ENCODE assay signal across 8 cellular contexts in genomic region chr3:111978833-111979688, GRCh38. TPM values are rescaled to one million over a fixed set of nuclear protein-coding genes. Genes with fewer than 3 reads are reported as not detected.
DNase-seq lines count a peak whose midpoint lies in the region; ATAC-seq and TF ChIP-seq lines count a peak whose summit lies in the region.

Gene ABHD10 (plus strand): TSS chr3:111979026. CDS start chr3:111979062, 36 bp downstream.

- H3K36me3 Mint-ChIP-seq in CD4-positive, alpha-beta memory T cell, result peaks cover 3 to 14% of the 10 kb centered on the region in 2 donors
- peaks cover 14% of the 10 kb centered on the region for H3K36me3 Mint-ChIP-seq in effector memory CD8-positive, alpha-beta T cell (ENCODE audit: insufficient read depth)

- H3K27me3 ChIP-seq in CD4-positive, alpha-beta memory T cell (ENCODE audit: insufficient read depth, low read length), result no peaks in the 10 kb centered on the region
- H3K27me3 ChIP-seq in HL-60 (ENCODE audit: insufficient read depth, poor library complexity, severe bottlenecking), result no peaks in the 10 kb centered on the region

- CTCF ChIA-PET in CD4-positive, alpha-beta memory T cell (lab: Charles Lee; ENCODE audit: partially characterized antibody), result interaction anchor here (0.6 to 5.3 kb wide), 18 partner anchors 10 to 909 kb away, joined by 3 to 55 read pairs (median 4); partner anchors contain the start of gene PHLDB2

- intact Hi-C loops in CD4-positive, alpha-beta memory T cell (cut with micrococcal nuclease), result loop anchor here (1.0 to 10.0 kb wide), 4 partner anchors 10 to 584 kb away; partner anchors contain the start of gene SLC35A5

- H3K9me3 Mint-ChIP-seq in CD4-positive, alpha-beta memory T cell, result no peaks in the 10 kb centered on the region
- H3K9me3 Mint-ChIP-seq in effector memory CD8-positive, alpha-beta T cell, result no peaks in the 10 kb centered on the region

- no peak for TF ChIP-seq CTCF in HL-60 (IDR thresholded peaks at IDR 0.05; ENCODE audit: insufficient read depth, low read length)

- peak within 1 kb of the TSS; percentile 80 for H3K27ac ChIP-seq in CD4-positive, alpha-beta memory T cell (ENCODE audit: low read depth, low read length)
- H3K27ac ChIP-seq in HL-60 (replicated peaks), result peak within 1 kb of the TSS; percentile 96

- H3K9me3 ChIP-seq in CD4-positive, alpha-beta memory T cell (ENCODE audit: control insufficient read depth in 1 of 2, low read length in 2 of 2), result no peaks in the 10 kb centered on the region

- peak within 1 kb of the TSS; percentile 91 to 97 (median 95) for H3K27ac Mint-ChIP-seq in CD4-positive, alpha-beta memory T cell
- H3K27ac Mint-ChIP-seq in effector memory CD8-positive, alpha-beta T cell, result peak within 1 kb of the TSS; percentile 91 to 94

- H3K4me3 ChIP-seq in CD4-positive, alpha-beta memory T cell (ENCODE audit: low read length in 2 of 2), result peak within 1 kb of the TSS; percentile 90 to 95
- H3K4me3 ChIP-seq in HL-60 (replicated peaks; ENCODE audit: insufficient read depth, low read length), result peak within 1 kb of the TSS; percentile 65

- H3K36me3 ChIP-seq in CD4-positive, alpha-beta memory T cell (ENCODE audit: insufficient read depth, low read length), result no peaks in the 10 kb centered on the region

- H3K4me3 Mint-ChIP-seq in CD4-positive, alpha-beta memory T cell, result peak within 1 kb of the TSS; percentile 92 to 97 (median 92)
- H3K4me3 Mint-ChIP-seq in effector memory CD8-positive, alpha-beta T cell, result peak within 1 kb of the TSS; percentile 77 to 94

- peaks cover 46% of the 10 kb centered on the region for H3K4me1 ChIP-seq in CD4-positive, alpha-beta memory T cell (ENCODE audit: insufficient read depth, low read length)

- POLR2A ChIA-PET in CD4-positive, alpha-beta memory T cell (lab: Charles Lee; ENCODE audit: partially characterized antibody), result interaction anchor here (0.6 to 3.0 kb wide), 25 partner anchors 9 to 908 kb away, joined by 3 to 36 read pairs (median 5); partner anchors contain the start of genes ATG3, PHLDB2 and SLC35A5

- H3K4me1 Mint-ChIP-seq in CD4-positive, alpha-beta memory T cell, result peaks cover 28 to 51% (median 38%) of the 10 kb centered on the region in 4 donors
- peaks cover 14 to 20% of the 10 kb centered on the region in 2 donors for H3K4me1 Mint-ChIP-seq in effector memory CD8-positive, alpha-beta T cell (ENCODE audit: low read depth in 2 of 2)

- peak; percentile 98 for ATAC-seq in GM19455 (IDR thresholded peaks at IDR 0.05; ENCODE audit: unreplicated experiment)
- peak; percentile 92 for ATAC-seq in effector memory CD8-positive, alpha-beta T cell (replicated peaks)

- H3K27me3 Mint-ChIP-seq in CD4-positive, alpha-beta memory T cell, result no peaks in the 10 kb centered on the region
- no peaks in the 10 kb centered on the region for H3K27me3 Mint-ChIP-seq in effector memory CD8-positive, alpha-beta T cell

- peak; percentile 92 to 98 (median 96) for DNase-seq in CD4-positive, alpha-beta memory T cell
- DNase-seq in HL-60 (ENCODE audit: low read depth in 1 of 2, low spot score in 1 of 2) (peak; percentile 92 to 97), NK-92 (lab: John Stamatoyannopoulos, UW; ENCODE audit: unreplicated experiment) (peak; percentile 76), medulla oblongata (ENCODE audit: extremely low spot score) (peak; percentile 99)
- DNase-seq in activated CD8-positive, alpha-beta memory T cell treated with anti-CD3 and anti-CD28 coated beads for 24 hours, result peak; percentile 97
- DNase-seq in effector memory CD8-positive, alpha-beta T cell, result peak; percentile 91 to 95 (median 93)
- peak; percentile 97 for DNase-seq in stimulated activated CD8-positive, alpha-beta memory T cell treated with anti-CD3 and anti-CD28 coated beads, Interleukin-12 subunit alpha, Interleukin-12 subunit beta, amount 100 ng/mL, for 1 hour (ENCODE audit: low read depth)

RNA-seq across cellular contexts. Expression of gene ABHD10, which starts in this region (rescaled TPM):
- total RNA-seq in CD4-positive, alpha-beta memory T cell, result 10 to 100 TPM; 39.7 to 40.1 TPM
- 10 to 100 TPM; 34.8 to 37.7 TPM for polyA plus RNA-seq in CD4-positive, alpha-beta memory T cell

Comparison
In these comparisons a context has a peak if more than half of its experiments do, and no peak if none do; other contexts are left out.
1. Peak in every context shown above with its lines: DNase-seq, ATAC-seq, H3K4me3 ChIP-seq and H3K27ac ChIP-seq.